In genomic region chr3:112561693-112562529, GRCh38 we compare ENCODE assay signal across 1 cellular context.
TF ChIP-seq lines count a peak whose summit lies in the region.

Gene ATG3, minus strand, starts transcription at chr3:112561962. Its CDS starts 434 bp downstream, at chr3:112561528.
Gene SLC35A5, plus strand, starts transcription at chr3:112562045. Its CDS starts 1,359 bp downstream, at chr3:112563404.

TF ChIP-seq in GM23338, 12 proteins besides CTCF, POLR2A, EP300 and RAD21 (continued from another document):
- no peak for TF ChIP-seq ZNF462 (CRISPR knock-in tag; IDR thresholded peaks at IDR 0.05)
- no peak for TF ChIP-seq ZNF331 (CRISPR knock-in tag; IDR thresholded peaks at IDR 0.05; ENCODE audit: low read depth)
- no peak for TF ChIP-seq NANOG (IDR thresholded peaks at IDR 0.05; ENCODE audit: borderline replicate concordance)
- TF ChIP-seq CREB1 (CRISPR knock-in tag; IDR thresholded peaks at IDR 0.05; ENCODE audit: low read depth) = peak; percentile 78
- TF ChIP-seq JUNB (IDR thresholded peaks at IDR 0.05; ENCODE audit: unreplicated experiment) = no peak
